In genomic region chr5:156037151-156037909, GRCh38 we compare ENCODE assay signal across 20 cellular contexts.
"Had no signal": no experiment of that assay in that cellular context is flagged by ENCODE, and none has a peak within 500 bp of the region (broad histone marks: within the 10 kb centered on the region; RNA-seq: fewer than 3 reads in every experiment).

No MANE protein-coding gene starts in this region.

- H3K79me2 ChIP-seq: parathyroid adenoma had no signal

- H3K4me3 Mint-ChIP-seq: activated CD4-positive, alpha-beta memory T cell treated with anti-CD3 and anti-CD28 coated beads for 36 hours; activated naive CD4-positive, alpha-beta T cell treated with anti-CD3 and anti-CD28 coated beads for 36 hours; activated naive CD8-positive, alpha-beta T cell treated with anti-CD3 and anti-CD28 coated beads, Interleukin-2, amount 10 ng/mL, durations not matched to agents 7 days and 5 days; activated T-cell treated with anti-CD3 and anti-CD28 coated beads, Interleukin-2, amount 50 U/mL, for 72 hours; nephron progenitor cell; T-helper 1 cell treated with Interleukin-12 subunit alpha and Interleukin-12 subunit beta and Interleukin-4 antibody, amounts not matched to agents 30 μg/mL and 1 μg/mL, for 36 hours had no signal

- H3K4me1 ChIP-seq: left lung, right lobe of liver, upper lobe of right lung had no signal

- H2AFZ ChIP-seq: parathyroid adenoma had no signal

- FAIRE-seq: bronchial epithelial cell had no signal

- H3K4me3 ChIP-seq: coronary artery, left lung, right lobe of liver, upper lobe of right lung had no signal

- H3K27ac ChIP-seq: left lung, parathyroid adenoma, right lobe of liver, upper lobe of right lung had no signal

- H3K27ac Mint-ChIP-seq: activated CD4-positive, alpha-beta memory T cell treated with anti-CD3 and anti-CD28 coated beads for 36 hours; activated naive CD4-positive, alpha-beta T cell treated with anti-CD3 and anti-CD28 coated beads for 36 hours; activated naive CD8-positive, alpha-beta T cell treated with anti-CD3 and anti-CD28 coated beads, Interleukin-2, amount 10 ng/mL, durations not matched to agents 7 days and 5 days; activated T-cell treated with anti-CD3 and anti-CD28 coated beads, Interleukin-2, amount 50 U/mL, for 72 hours; nephron progenitor cell; T-helper 1 cell treated with Interleukin-12 subunit alpha and Interleukin-12 subunit beta and Interleukin-4 antibody, amounts not matched to agents 30 μg/mL and 1 μg/mL, for 36 hours had no signal

- DNase-seq: activated CD4-positive, alpha-beta memory T cell treated with anti-CD3 and anti-CD28 coated beads for 36 hours; activated CD4-positive, alpha-beta T cell treated with anti-CD3 and anti-CD28 coated beads for 4 hours; activated CD4-positive, CD25-positive, alpha-beta regulatory T cell; activated effector memory CD4-positive, alpha-beta T cell treated with Interleukin-2 at 50 U/mL for 16 hours; activated naive CD4-positive, alpha-beta T cell treated with anti-CD3 and anti-CD28 coated beads for 36 hours; activated naive CD8-positive, alpha-beta T cell treated with anti-CD3 and anti-CD28 coated beads, Interleukin-2, amount 10 ng/mL, durations not matched to agents 7 days and 5 days; activated T-cell treated with anti-CD3 and anti-CD28 coated beads, Interleukin-2, amount 50 U/mL, for 72 hours; cerebellar nuclear complex; kidney glomerular epithelial cell; left lung; mammary epithelial cell; nephron progenitor cell; right lobe of liver; stimulated activated CD4-positive, alpha-beta T cell treated with anti-CD3 and anti-CD28 coated beads, Interleukin-2, amount 100 ng/mL, for 48 hours; stimulated activated naive CD4-positive, alpha-beta T cell; upper lobe of right lung had no signal

- H3K36me3 ChIP-seq: left lung, right lobe of liver, upper lobe of right lung had no signal

- H3K27me3 Mint-ChIP-seq: activated CD4-positive, alpha-beta memory T cell treated with anti-CD3 and anti-CD28 coated beads for 36 hours; activated naive CD8-positive, alpha-beta T cell treated with anti-CD3 and anti-CD28 coated beads, Interleukin-2, amount 10 ng/mL, durations not matched to agents 7 days and 5 days had no signal

- H3K27me3 ChIP-seq: left lung, right lobe of liver, upper lobe of right lung had no signal

- H3K9me3 ChIP-seq: left lung, right lobe of liver, upper lobe of right lung had no signal

- H3K9ac ChIP-seq: parathyroid adenoma had no signal

- H3K9me3 Mint-ChIP-seq: activated CD4-positive, alpha-beta memory T cell treated with anti-CD3 and anti-CD28 coated beads for 36 hours; activated naive CD4-positive, alpha-beta T cell treated with anti-CD3 and anti-CD28 coated beads for 36 hours; activated naive CD8-positive, alpha-beta T cell treated with anti-CD3 and anti-CD28 coated beads, Interleukin-2, amount 10 ng/mL, durations not matched to agents 7 days and 5 days; activated T-cell treated with anti-CD3 and anti-CD28 coated beads, Interleukin-2, amount 50 U/mL, for 72 hours; nephron progenitor cell; T-helper 1 cell treated with Interleukin-12 subunit alpha and Interleukin-12 subunit beta and Interleukin-4 antibody, amounts not matched to agents 30 μg/mL and 1 μg/mL, for 36 hours had no signal

- H3K36me3 Mint-ChIP-seq: activated CD4-positive, alpha-beta memory T cell treated with anti-CD3 and anti-CD28 coated beads for 36 hours; activated naive CD8-positive, alpha-beta T cell treated with anti-CD3 and anti-CD28 coated beads, Interleukin-2, amount 10 ng/mL, durations not matched to agents 7 days and 5 days had no signal

- H3K4me1 Mint-ChIP-seq: activated naive CD8-positive, alpha-beta T cell treated with anti-CD3 and anti-CD28 coated beads, Interleukin-2, amount 10 ng/mL, durations not matched to agents 7 days and 5 days; nephron progenitor cell had no signal

- ATAC-seq: activated T-cell treated with anti-CD3 and anti-CD28 coated beads, Interleukin-2, amount 50 U/mL, for 72 hours; left lung; right lobe of liver; upper lobe of right lung had no signal
